In genomic region chr12:38704455-38704854, GRCh38 we compare ENCODE assay signal across 27 cellular contexts.
"Had no signal": no experiment of that assay in that cellular context is flagged by ENCODE, and none has a peak within 500 bp of the region (broad histone marks: within the 10 kb centered on the region; RNA-seq: fewer than 3 reads in every experiment).

No MANE protein-coding gene starts in this region.

- H3K27me3 ChIP-seq: dorsolateral prefrontal cortex, esophagus squamous epithelium, gastrocnemius medialis, heart right ventricle had no signal

- H3K4me3 Mint-ChIP-seq: endodermal cell, mesothelial cell of epicardium, naive B cell had no signal

- H3K27me3 Mint-ChIP-seq: naive B cell had no signal

- DNase-seq: dermis blood vessel endothelial cell; dorsolateral prefrontal cortex; effector CD4-positive, alpha-beta T cell; effector memory CD4-positive, alpha-beta T cell; endodermal cell; erythroblast; esophagus squamous epithelium; foreskin fibroblast; foreskin melanocyte; gastrocnemius medialis; glutamatergic neuron; head of caudate nucleus; heart right ventricle; hippocampal formation; left cardiac atrium; left ventricle myocardium inferior; lower lobe of right lung; mesenchymal stem cell; mucosa of descending colon; naive B cell had no signal

- H3K9me3 ChIP-seq: esophagus squamous epithelium, gastrocnemius medialis, heart right ventricle, left ventricle myocardium inferior, lower lobe of right lung, mucosa of descending colon had no signal

- H3K27ac ChIP-seq: coronary artery, dorsolateral prefrontal cortex, epithelial cell of prostate, esophagus squamous epithelium, gastrocnemius medialis, heart right ventricle, left ventricle myocardium inferior, lower lobe of right lung had no signal

- FAIRE-seq: colon, endometrium, keratinocyte had no signal

- H3K4me3 ChIP-seq: coronary artery, dorsolateral prefrontal cortex, esophagus squamous epithelium, gastrocnemius medialis, heart right ventricle, left ventricle myocardium inferior, lower lobe of right lung, mucosa of descending colon had no signal

- H3K36me3 ChIP-seq: gastrocnemius medialis, lower lobe of right lung had no signal

- H3K36me3 Mint-ChIP-seq: naive B cell had no signal

- H3K4me1 Mint-ChIP-seq: endodermal cell, mesothelial cell of epicardium, naive B cell had no signal

- H3K4me1 ChIP-seq: esophagus squamous epithelium, gastrocnemius medialis, heart right ventricle, left ventricle myocardium inferior, lower lobe of right lung had no signal

- ATAC-seq: esophagus mucosa, gastrocnemius medialis, heart right ventricle, left cardiac atrium, lower lobe of right lung, mucosa of descending colon had no signal

- H3K27ac Mint-ChIP-seq: endodermal cell, mesothelial cell of epicardium, naive B cell had no signal

- H3K9me3 Mint-ChIP-seq: endodermal cell had no signal
